8 cellular contexts compared by ENCODE assay signal in the genomic region with DNA sequence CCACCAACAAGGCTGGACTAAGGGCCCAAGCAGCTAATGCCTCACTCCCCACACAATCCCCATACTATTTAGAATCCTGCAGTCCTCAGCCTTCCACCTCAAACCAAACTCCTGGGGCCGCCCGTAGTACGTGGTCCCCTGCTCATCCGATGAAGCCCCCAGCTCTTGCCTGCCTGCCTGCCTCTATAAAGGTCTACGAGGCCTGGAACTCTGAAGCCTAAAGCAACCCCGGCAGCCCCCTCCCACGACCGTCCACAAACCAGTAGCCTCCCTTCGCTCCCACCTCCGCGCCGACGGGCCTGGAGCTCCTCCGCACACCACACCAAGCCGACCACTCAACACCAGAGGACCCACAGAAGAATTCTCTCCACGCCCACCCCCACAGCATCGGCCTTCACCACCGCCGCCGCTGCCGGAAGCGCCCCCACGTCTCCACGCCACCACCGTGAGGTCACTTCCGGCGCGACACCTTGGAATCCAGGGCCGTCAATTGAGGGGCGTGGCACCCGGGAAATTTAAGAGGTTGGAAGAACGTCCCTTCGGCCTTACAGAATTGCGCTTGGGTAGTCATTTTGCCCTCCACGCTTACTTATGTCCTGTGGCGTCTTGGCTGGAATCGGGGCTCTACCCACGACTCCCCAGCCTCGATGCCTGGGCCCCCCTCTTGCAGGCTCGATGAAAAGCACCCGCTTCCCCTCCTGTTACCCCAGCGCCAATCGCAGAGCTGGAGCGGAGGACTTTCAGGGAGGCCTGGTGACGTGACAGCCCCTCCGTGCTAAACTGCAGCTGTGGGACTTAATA. TPM values are rescaled to one million over a fixed set of nuclear protein-coding genes. Genes with fewer than 3 reads are reported as not detected.
DNase-seq lines count a peak whose midpoint lies in the region; ATAC-seq, FAIRE-seq and TF ChIP-seq lines count a peak whose summit lies in the region.

A gene with protein sequence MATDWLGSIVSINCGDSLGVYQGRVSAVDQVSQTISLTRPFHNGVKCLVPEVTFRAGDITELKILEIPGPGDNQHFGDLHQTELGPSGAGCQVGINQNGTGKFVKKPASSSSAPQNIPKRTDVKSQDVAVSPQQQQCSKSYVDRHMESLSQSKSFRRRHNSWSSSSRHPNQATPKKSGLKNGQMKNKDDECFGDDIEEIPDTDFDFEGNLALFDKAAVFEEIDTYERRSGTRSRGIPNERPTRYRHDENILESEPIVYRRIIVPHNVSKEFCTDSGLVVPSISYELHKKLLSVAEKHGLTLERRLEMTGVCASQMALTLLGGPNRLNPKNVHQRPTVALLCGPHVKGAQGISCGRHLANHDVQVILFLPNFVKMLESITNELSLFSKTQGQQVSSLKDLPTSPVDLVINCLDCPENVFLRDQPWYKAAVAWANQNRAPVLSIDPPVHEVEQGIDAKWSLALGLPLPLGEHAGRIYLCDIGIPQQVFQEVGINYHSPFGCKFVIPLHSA (minus strand): TSS at position 428 of the 801 bp plus-strand sequence. CDS start 20,900 bp downstream, outside the sequence.

- H3K9ac ChIP-seq in HepG2 (ENCODE audit: insufficient read depth, low read depth, low read length), result peak within 1 kb of the TSS; percentile 93

- WGBS in HepG2 (ENCODE audit: low lambda C conversion rate), result under 1% methylated on average over 26 of the region's 46 CpGs

- POLR2A ChIA-PET in HepG2 (lab: Yijun Ruan, JAX), result interaction anchor here (0.6 to 1.8 kb wide), 3 partner anchors 30 to 75 kb away, joined by 3 to 9 read pairs (median 3); a partner anchor contains a TSS

- FAIRE-seq in HepG2 (lab: Jason Lieb, UNC), result peak; percentile 51

- H3K9me3 ChIP-seq in HepG2 (ENCODE audit: low read length), result no peaks in the 10 kb centered on the region

- H2AFZ ChIP-seq in HepG2 (ENCODE audit: low read length), result peak within 1 kb of the TSS; percentile 80

- peak within 1 kb of the TSS; percentile 92 to 99 (median 93) for H3K4me3 ChIP-seq in HepG2 (replicated peaks in 1 of 3; ENCODE audit: insufficient read depth in 1 of 3, low read depth in 2 of 3, low read length in 3 of 3)

- peaks cover 50% of the 10 kb centered on the region for H3K79me2 ChIP-seq in HepG2 (ENCODE audit: insufficient read depth, low read length)

- TF ChIP-seq CTCF in HepG2 (CRISPR knock-in tag; IDR thresholded peaks at IDR 0.05), result peak; percentile 8; the same call in 1 of the 2 replicates

- H3K27me3 ChIP-seq in HepG2 (ENCODE audit: control insufficient read depth in 1 of 2, insufficient read depth in 2 of 2, low read length in 2 of 2), result peaks cover 2 to 4% of the 10 kb centered on the region in 2 experiments; a peak in 2 of 5 replicates

- peak within 1 kb of the TSS; percentile 95 for H3K4me2 ChIP-seq in HepG2 (ENCODE audit: low read depth, low read length)

- BruUV-seq in HepG2 (replicated peaks; lab: Mats Ljungman, UMichigan), result TSS peak; percentile 74

- TF ChIP-seq RAD21 in HepG2 (CRISPR knock-in tag; IDR thresholded peaks at IDR 0.05), result no peak

- ATAC-seq in HG03432 (IDR thresholded peaks at IDR 0.05; ENCODE audit: unreplicated experiment) (peak; percentile 90), HepG2 (peak; percentile 96)

- intact Hi-C loops in HepG2 (cut with micrococcal nuclease; ENCODE audit: unreplicated experiment), result no loop called here

- DNase-seq in ACHN (peak; percentile 80), NCI-H526 treated with DMSO at 0.1 percent for 48 hours (lab: John Stamatoyannopoulos, UW) (peak; percentile 52), dermis microvascular lymphatic vessel endothelial cell (ENCODE audit: low read depth in 2 of 2) (peak; percentile 48 to 84), HepG2 (ENCODE audit: low spot score) (peak; percentile 79)
- DNase-seq in activated CD4-positive, alpha-beta T cell treated with anti-CD3 and anti-CD28 coated beads, Interleukin-2, amount 50 U/mL, for 4 hours, result peak; percentile 83 to 84
- peak; percentile 81 to 87 for DNase-seq in stimulated activated CD4-positive, alpha-beta T cell treated with anti-CD3 and anti-CD28 coated beads, Interleukin-2, amount 100 ng/mL, for 48 hours

- H3K27ac ChIP-seq in HepG2 (ENCODE audit: extremely low read length, insufficient read depth, low read length), result peak within 1 kb of the TSS; percentile 74

- peak; percentile 76 for TF ChIP-seq POLR2A in GM18951 (IDR thresholded peaks at IDR 0.05; ENCODE audit: extremely low read depth, insufficient read depth, insufficient read length)
- peak; percentile 24 to 49; a peak in 1 of 4 replicates for TF ChIP-seq POLR2A in HepG2 (IDR thresholded peaks at IDR 0.05; ENCODE audit: insufficient read depth in 1 of 2, low read depth in 2 of 2, low read length in 2 of 2)

- TF ChIP-seq EP300 in HepG2 (IDR thresholded peaks at IDR 0.05; ENCODE audit: low read depth in 2 of 2, low read length in 2 of 2) (no peak), HepG2 (CRISPR knock-in tag; IDR thresholded peaks at IDR 0.05; ENCODE audit: borderline replicate concordance) (no peak)

- H3K4me1 ChIP-seq in HepG2 (ENCODE audit: insufficient read depth, low read length), result peaks cover 38% of the 10 kb centered on the region

- in situ Hi-C loops in ACHN (cut with HindIII; ENCODE audit: low pct_ligation_motif_present, low pct_unique_long_range_greater_than_20kb, low sequenced_read_pairs), result no loop called here
- in situ Hi-C loops in GM18951 (cut with MboI; ENCODE audit: low sequenced_read_pairs, unreplicated experiment), result no loop called here
- in situ Hi-C loops in HepG2 (cut with HindIII; ENCODE audit: extremely low pct_ligation_motif_present, low pct_unique_long_range_greater_than_20kb), result no loop called here

- H4K20me1 ChIP-seq in HepG2 (ENCODE audit: insufficient read depth, low read length), result no peaks in the 10 kb centered on the region

- CTCF ChIA-PET in HepG2 (lab: Yijun Ruan, JAX; ENCODE audit: low intra/inter-chr PET ratio, low total read pairs), result no interaction called here

- no peaks in the 10 kb centered on the region for H3K36me3 ChIP-seq in HepG2 (replicated peaks in 1 of 2; ENCODE audit: control insufficient read depth in 1 of 2, insufficient read depth in 2 of 2, low read length in 2 of 2)

TF ChIP-seq in HepG2, 621 proteins besides CTCF, POLR2A, EP300 and RAD21 (continues in another document):
- TF ChIP-seq ZNF652 (CRISPR knock-in tag; IDR thresholded peaks at IDR 0.05; ENCODE audit: borderline replicate concordance, low read depth), result no peak; the same call in 1 of the 2 replicates
- TF ChIP-seq, protein P1, sequence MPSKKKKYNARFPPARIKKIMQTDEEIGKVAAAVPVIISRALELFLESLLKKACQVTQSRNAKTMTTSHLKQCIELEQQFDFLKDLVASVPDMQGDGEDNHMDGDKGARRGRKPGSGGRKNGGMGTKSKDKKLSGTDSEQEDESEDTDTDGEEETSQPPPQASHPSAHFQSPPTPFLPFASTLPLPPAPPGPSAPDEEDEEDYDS (CRISPR knock-in tag; IDR thresholded peaks at IDR 0.05), result 0 out of 2 replicates have a peak, but pooled peaks have one; percentile 52
- no peak; the same call in 1 of the 2 replicates for TF ChIP-seq ZBTB7A (CRISPR knock-in tag; IDR thresholded peaks at IDR 0.05)
- no peak for TF ChIP-seq ZNF83 (CRISPR knock-in tag; IDR thresholded peaks at IDR 0.05; ENCODE audit: borderline replicate concordance)
- TF ChIP-seq KDM3A (CRISPR knock-in tag; IDR thresholded peaks at IDR 0.05; ENCODE audit: low read depth), result no peak
- no peak for TF ChIP-seq TP53 (CRISPR knock-in tag; conservative IDR thresholded peaks at IDR 0.05)
- TF ChIP-seq ZNF607 (CRISPR knock-in tag; IDR thresholded peaks at IDR 0.05; ENCODE audit: borderline replicate concordance), result 0 out of 2 replicates have a peak, but pooled peaks have one; percentile 54

RNA-seq across cellular contexts. Expression of the gene that starts here (rescaled TPM):
- total RNA-seq in dermis microvascular lymphatic vessel endothelial cell (13.0 and 21.7 TPM in 2 replicates), HepG2 (2016; rRNA removed; fragmentation: Illumina TruSeq; extraction: Trizol) (17.4 and 24.3 TPM in 2 replicates)
- total RNA-seq in HepG2 (2016; cell fraction: cytosol; rRNA removed; fragmentation: Illumina TruSeq; extraction: Trizol; ENCODE audit: low read depth), result 24.4 and 37.5 TPM in 2 replicates
- total RNA-seq in HepG2 (2016; cell fraction: insoluble cytoplasmic fraction; rRNA removed; fragmentation: Illumina TruSeq; extraction: Trizol), result 16.8 and 20.8 TPM in 2 replicates
- total RNA-seq in HepG2 (2016; cell fraction: membrane; rRNA removed; fragmentation: Illumina TruSeq; extraction: Trizol), result 12.3 and 12.5 TPM in 2 replicates
- total RNA-seq in HepG2 (2016; cell fraction: nucleus; rRNA removed; fragmentation: Illumina TruSeq; extraction: Trizol), result 25.1 and 27.9 TPM in 2 replicates
- 32.0 and 40.9 TPM in 2 replicates for polyA plus RNA-seq in HepG2 (2011; rRNA removed)
- 24.9 and 25.8 TPM in 2 replicates for polyA plus RNA-seq in HepG2 (2011; cell fraction: cytosol; rRNA removed)
- polyA plus RNA-seq in HepG2 (2011; cell fraction: nucleus; rRNA removed), result 48.2 and 53.0 TPM in 2 replicates
- polyA plus RNA-seq in HepG2 (2012), result 21.6 and 24.3 TPM in 2 replicates
- polyA plus RNA-seq in HepG2 (2016; cell fraction: cytosol; fragmentation: Illumina TruSeq; extraction: Trizol; ENCODE audit: low read depth), result 2.8 TPM in 2 replicates
- polyA plus RNA-seq in HepG2 (2016; cell fraction: insoluble cytoplasmic fraction; fragmentation: Illumina TruSeq; extraction: Trizol; ENCODE audit: low read depth), result 33.6 and 38.5 TPM in 2 replicates
- 5.3 and 6.3 TPM in 2 replicates for polyA plus RNA-seq in HepG2 (2016; cell fraction: membrane; fragmentation: Illumina TruSeq; extraction: Trizol; ENCODE audit: low read depth)
- polyA plus RNA-seq in HepG2 (2016; cell fraction: nucleus; fragmentation: Illumina TruSeq; extraction: Trizol; ENCODE audit: insufficient read depth, low read depth), result 42.7 and 44.8 TPM in 2 replicates
- 107 and 153 TPM in 2 replicates for polyA minus RNA-seq in HepG2 (2011; rRNA and poly(A)+ RNA removed; ENCODE audit: low replicate concordance)
- 20.9 and 36.0 TPM in 2 replicates for polyA minus RNA-seq in HepG2 (2011; cell fraction: cytosol; rRNA and poly(A)+ RNA removed)
- polyA minus RNA-seq in HepG2 (2011; cell fraction: nucleus; rRNA and poly(A)+ RNA removed), result 46.6 and 50.0 TPM in 2 replicates

Comparison
In these comparisons a context has a peak if more than half of its experiments do, and no peak if none do; other contexts are left out.
1. Peak in every context shown above with its lines: DNase-seq, ATAC-seq, H3K4me3 ChIP-seq and H3K27ac ChIP-seq.